ENCODE assay signal across 26 cellular contexts in the genomic region with DNA sequence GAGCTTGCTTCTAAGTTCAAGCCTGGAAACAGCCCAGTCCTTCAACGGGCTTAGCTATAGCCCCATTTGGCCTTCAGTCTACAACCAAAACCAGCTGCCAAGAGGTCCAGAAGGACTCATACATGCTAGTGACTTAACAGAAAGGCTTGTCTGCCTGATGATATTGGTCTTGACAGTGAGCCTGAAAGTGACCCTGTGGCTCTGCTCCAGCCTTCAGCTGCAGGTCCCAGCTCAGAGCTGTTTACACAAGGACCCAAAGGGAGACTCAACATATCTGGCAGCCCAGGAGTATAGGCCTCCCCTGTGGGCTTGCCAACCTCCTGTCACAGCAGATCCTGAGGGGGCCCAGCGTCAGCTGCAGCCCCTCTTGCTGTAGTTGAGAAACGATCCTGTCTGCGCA.
"Had no signal": no experiment of that assay in that cellular context is flagged by ENCODE, and none has a peak within 500 bp of the region (broad histone marks: within the 10 kb centered on the region; RNA-seq: fewer than 3 reads in every experiment).

No MANE protein-coding gene starts in this region.

- H3K27ac Mint-ChIP-seq: naive thymus-derived CD4-positive, alpha-beta T cell; natural killer cell; nephron; neural progenitor cell; progenitor cell of endocrine pancreas; stimulated activated memory B cell treated with anti-CD40 and anti-IgM and Interleukin-4, amounts not matched to agents 10 μg/mL and 1 μg/mL and 100 μg/mL, for 72 hours; stimulated activated naive CD8-positive, alpha-beta T cell treated with anti-CD3 and anti-CD28 coated beads, Interleukin-15, amount 100 ng/mL, for 72 hours; type B pancreatic cell had no signal

- ATAC-seq: naive thymus-derived CD4-positive, alpha-beta T cell; natural killer cell; psoas muscle; right cardiac atrium; sciatic nerve; stimulated activated memory B cell treated with anti-CD40 and anti-IgM and Interleukin-4, amounts not matched to agents 10 μg/mL and 1 μg/mL and 100 μg/mL, for 72 hours; stimulated activated naive CD8-positive, alpha-beta T cell treated with anti-CD3 and anti-CD28 coated beads, Interleukin-15, amount 100 ng/mL, for 72 hours; stimulated activated naive CD8-positive, alpha-beta T cell treated with anti-CD3 and anti-CD28 coated beads, Interleukin-15, Interleukin-2, amounts not matched to agents 100 U/mL and 50 U/mL, for 24 hours; upper lobe of right lung had no signal

- DNase-seq: naive thymus-derived CD4-positive, alpha-beta T cell; natural killer cell; occipital lobe; ovary; psoas muscle; right cardiac atrium; spleen; stimulated activated CD4-positive, alpha-beta T cell treated with anti-CD3 and anti-CD28 coated beads, Interleukin-12 subunit alpha, Interleukin-12 subunit beta, amount 100 ng/mL, for 4 hours; stimulated activated CD4-positive, alpha-beta T cell treated with anti-CD3 and anti-CD28 coated beads, Interleukin-1b, Interleukin-23, amount 100 ng/mL, for 48 hours; stimulated activated CD4-positive, alpha-beta T cell treated with anti-CD3 and anti-CD28 coated beads, Interleukin-4, amount 100 ng/mL, for 1 hour; stimulated activated CD4-positive, alpha-beta T cell treated with anti-CD3 and anti-CD28 coated beads, Interleukin-4, amount 100 ng/mL, for 4 hours; stimulated activated CD8-positive, alpha-beta memory T cell treated with anti-CD3 and anti-CD28 coated beads, Interleukin-4, amount 100 ng/mL, for 48 hours; stimulated activated naive CD4-positive, alpha-beta T cell; stimulated activated naive CD8-positive, alpha-beta T cell treated with anti-CD3 and anti-CD28 coated beads, Interleukin-15, amount 100 ng/mL, for 72 hours; stimulated activated naive CD8-positive, alpha-beta T cell treated with anti-CD3 and anti-CD28 coated beads, Interleukin-15, Interleukin-2, amounts not matched to agents 100 U/mL and 50 U/mL, for 24 hours; substantia nigra; testis; tibial artery; transverse colon; upper lobe of right lung had no signal

- H3K4me1 Mint-ChIP-seq: nephron; neural progenitor cell; stimulated activated memory B cell treated with anti-CD40 and anti-IgM and Interleukin-4, amounts not matched to agents 10 μg/mL and 1 μg/mL and 100 μg/mL, for 72 hours had no signal

- H3K4me3 Mint-ChIP-seq: naive thymus-derived CD4-positive, alpha-beta T cell; natural killer cell; nephron; neural progenitor cell; stimulated activated memory B cell treated with anti-CD40 and anti-IgM and Interleukin-4, amounts not matched to agents 10 μg/mL and 1 μg/mL and 100 μg/mL, for 72 hours; stimulated activated naive CD8-positive, alpha-beta T cell treated with anti-CD3 and anti-CD28 coated beads, Interleukin-15, amount 100 ng/mL, for 72 hours; type B pancreatic cell had no signal

- H3K27me3 Mint-ChIP-seq: naive thymus-derived CD4-positive, alpha-beta T cell; progenitor cell of endocrine pancreas; stimulated activated memory B cell treated with anti-CD40 and anti-IgM and Interleukin-4, amounts not matched to agents 10 μg/mL and 1 μg/mL and 100 μg/mL, for 72 hours; stimulated activated naive CD8-positive, alpha-beta T cell treated with anti-CD3 and anti-CD28 coated beads, Interleukin-15, amount 100 ng/mL, for 72 hours; type B pancreatic cell had no signal
